ENCODE assay signal across 20 cellular contexts in genomic region chr11:36451045-36451444, GRCh38.
"Had no signal": no experiment of that assay in that cellular context is flagged by ENCODE, and none has a peak within 500 bp of the region (broad histone marks: within the 10 kb centered on the region; RNA-seq: fewer than 3 reads in every experiment).

No MANE protein-coding gene starts in this region.

- H3K27me3 ChIP-seq: brain microvascular endothelial cell, suprapubic skin had no signal

- DNase-seq: activated CD4-positive, alpha-beta memory T cell treated with anti-CD3 and anti-CD28 coated beads for 36 hours; activated CD4-positive, CD25-positive, alpha-beta regulatory T cell treated with anti-CD3 and anti-CD28 coated beads, Interleukin-2, amount 50 U/mL, for 72 hours; activated CD8-positive, alpha-beta memory T cell treated with anti-CD3 and anti-CD28 coated beads, Interleukin-2, amount 50 U/mL, for 4 hours; activated naive CD4-positive, alpha-beta T cell treated with anti-CD3 and anti-CD28 coated beads for 36 hours; amniotic stem cell; brain microvascular endothelial cell; cerebellar nuclear complex; hypothalamus; left cardiac atrium; naive thymus-derived CD8-positive, alpha-beta T cell; nucleus accumbens; psoas muscle; stimulated activated CD4-positive, alpha-beta T cell treated with anti-CD3 and anti-CD28 coated beads, Interleukin-12 subunit alpha, Interleukin-12 subunit beta, amount 100 ng/mL, for 4 hours; stimulated activated naive CD8-positive, alpha-beta T cell treated with anti-CD3 and anti-CD28 coated beads, Interleukin-15, Interleukin-2, amounts not matched to agents 100 U/mL and 50 U/mL, for 24 hours; SW 1271; T-helper 9 cell had no signal

- ATAC-seq: left cardiac atrium; psoas muscle; stimulated activated naive CD8-positive, alpha-beta T cell treated with anti-CD3 and anti-CD28 coated beads, Interleukin-15, Interleukin-2, amounts not matched to agents 100 U/mL and 50 U/mL, for 24 hours had no signal

- H3K4me3 Mint-ChIP-seq: activated CD4-positive, alpha-beta memory T cell treated with anti-CD3 and anti-CD28 coated beads for 36 hours; dendritic cell treated with granulocyte-macrophage colony-stimulating factor and Interleukin-4, amounts not matched to agents 40 ng/mL and 50 ng/mL, for 4 days had no signal

- H3K9me3 Mint-ChIP-seq: activated CD4-positive, alpha-beta memory T cell treated with anti-CD3 and anti-CD28 coated beads for 36 hours; activated naive CD4-positive, alpha-beta T cell treated with anti-CD3 and anti-CD28 coated beads for 36 hours; dendritic cell treated with granulocyte-macrophage colony-stimulating factor and Interleukin-4, amounts not matched to agents 40 ng/mL and 50 ng/mL, for 4 days; naive thymus-derived CD8-positive, alpha-beta T cell had no signal

- H3K27me3 Mint-ChIP-seq: activated CD4-positive, alpha-beta memory T cell treated with anti-CD3 and anti-CD28 coated beads for 36 hours had no signal

- H3K27ac ChIP-seq: brain microvascular endothelial cell, psoas muscle, suprapubic skin had no signal

- H3K36me3 Mint-ChIP-seq: naive thymus-derived CD8-positive, alpha-beta T cell had no signal

- H3K9me3 ChIP-seq: esophagus muscularis mucosa, psoas muscle, suprapubic skin had no signal

- H3K27ac Mint-ChIP-seq: activated naive CD4-positive, alpha-beta T cell treated with anti-CD3 and anti-CD28 coated beads for 36 hours; dendritic cell treated with granulocyte-macrophage colony-stimulating factor and Interleukin-4, amounts not matched to agents 40 ng/mL and 50 ng/mL, for 4 days had no signal

- H3K4me3 ChIP-seq: lung, psoas muscle, suprapubic skin had no signal
